In genomic region chr1:101723415-101723814, GRCh38 we compare ENCODE assay signal across 22 cellular contexts.
A peak's percentile ranks its signal among the peaks of the same experiment; 100 is the strongest.
DNase-seq lines count a peak whose midpoint lies in the region; ATAC-seq and TF ChIP-seq lines count a peak whose summit lies in the region.
"Had no signal": no experiment of that assay in that cellular context is flagged by ENCODE, and none has a peak within 500 bp of the region (broad histone marks: within the 10 kb centered on the region; RNA-seq: fewer than 3 reads in every experiment).

No MANE protein-coding gene starts in this region.

- no peaks in the 10 kb centered on the region for H3K36me3 ChIP-seq in ACC112 (ENCODE audit: insufficient read depth, low read length)
- no peaks in the 10 kb centered on the region for H3K36me3 ChIP-seq in prostate gland
- H3K36me3 ChIP-seq: BLaER1 treated with 17β-estradiol and CSF1 and Interleukin-3, amounts not matched to agents 10 nM and 100 nM; MG63 had no signal

- no peaks in the 10 kb centered on the region for H3K36me3 Mint-ChIP-seq in stimulated activated effector memory CD8-positive, alpha-beta T cell treated with anti-CD3 and anti-CD28 coated beads, Interleukin-12 subunit alpha, Interleukin-12 subunit beta, amount 100 ng/mL, for 72 hours
- H3K36me3 Mint-ChIP-seq: T-cell had no signal

- TF ChIP-seq CTCF in prostate gland (IDR thresholded peaks at IDR 0.05) = no peak

- H3K27ac Mint-ChIP-seq in stimulated activated effector memory CD8-positive, alpha-beta T cell treated with anti-CD3 and anti-CD28 coated beads, Interleukin-12 subunit alpha, Interleukin-12 subunit beta, amount 100 ng/mL, for 72 hours = no peak overlapping the region
- H3K27ac Mint-ChIP-seq: T-cell had no signal

- H3K4me1 ChIP-seq in ACC112 (ENCODE audit: control insufficient read depth, insufficient read depth, low read length, unreplicated experiment) (no peaks in the 10 kb centered on the region), prostate gland (replicated peaks) (no peaks in the 10 kb centered on the region)
- H3K4me1 ChIP-seq: BLaER1 treated with 17β-estradiol and CSF1 and Interleukin-3, amounts not matched to agents 10 nM and 100 nM had no signal

- DNase-seq in stimulated activated effector memory CD8-positive, alpha-beta T cell treated with anti-CD3 and anti-CD28 coated beads, Interleukin-12 subunit alpha, Interleukin-12 subunit beta, amount 100 ng/mL, for 72 hours (ENCODE audit: low spot score in 2 of 2) = no peak
- no peak for DNase-seq in prostate gland (ENCODE audit: low spot score)
- no peak for DNase-seq in NCI-H1048 (lab: John Stamatoyannopoulos, UW)
- DNase-seq: 8988T, DMS153, EL, GOT3, MG63, NCI-H1105 treated with DMSO at 0.1 percent for 48 hours, NCI-H187, NCI-H446 treated with DMSO at 0.1 percent for 48 hours, NCI-H82, T-cell, T1000 had no signal

- TF ChIP-seq POLR2A in prostate gland (IDR thresholded peaks at IDR 0.05) = no peak

- peak; percentile 59 for ATAC-seq in GM21381 (IDR thresholded peaks at IDR 0.05; ENCODE audit: unreplicated experiment)
- peak; percentile 36 for ATAC-seq in HG02798 (IDR thresholded peaks at IDR 0.05; ENCODE audit: poor library complexity, unreplicated experiment)
- ATAC-seq in HG03565 (IDR thresholded peaks at IDR 0.05; ENCODE audit: unreplicated experiment) = peak; percentile 30
- ATAC-seq in stimulated activated effector memory CD8-positive, alpha-beta T cell treated with anti-CD3 and anti-CD28 coated beads, Interleukin-12 subunit alpha, Interleukin-12 subunit beta, amount 100 ng/mL, for 72 hours = no peak
- ATAC-seq in GM21528 (IDR thresholded peaks at IDR 0.05; ENCODE audit: low FRiP score, unreplicated experiment) = no peak
- ATAC-seq: HepG2, T-cell had no signal

- no peak overlapping the region for H3K4me3 Mint-ChIP-seq in stimulated activated effector memory CD8-positive, alpha-beta T cell treated with anti-CD3 and anti-CD28 coated beads, Interleukin-12 subunit alpha, Interleukin-12 subunit beta, amount 100 ng/mL, for 72 hours
- H3K4me3 Mint-ChIP-seq: T-cell had no signal

- no peaks in the 10 kb centered on the region for H3K4me1 Mint-ChIP-seq in stimulated activated effector memory CD8-positive, alpha-beta T cell treated with anti-CD3 and anti-CD28 coated beads, Interleukin-12 subunit alpha, Interleukin-12 subunit beta, amount 100 ng/mL, for 72 hours
- H3K4me1 Mint-ChIP-seq: T-cell had no signal

- H3K4me3 ChIP-seq in ACC112 (ENCODE audit: low read depth, low read length) (peak overlapping the region; percentile 20; the same call in 1 of the 2 replicates), prostate gland (no peak overlapping the region)
- H3K4me3 ChIP-seq: BLaER1 treated with 17β-estradiol and CSF1 and Interleukin-3, amounts not matched to agents 10 nM and 100 nM; MG63; SK-N-MC had no signal

- no peaks in the 10 kb centered on the region for H3K79me2 ChIP-seq in ACC112 (ENCODE audit: control insufficient read depth, insufficient read depth, low read length, unreplicated experiment)

- no peaks in the 10 kb centered on the region for H3K9me3 ChIP-seq in prostate gland
- H3K9me3 ChIP-seq: BLaER1 treated with 17β-estradiol and CSF1 and Interleukin-3, amounts not matched to agents 10 nM and 100 nM; MG63 had no signal

- H2AFZ ChIP-seq in ACC112 (ENCODE audit: low read length, unreplicated experiment) = peak overlapping the region; percentile 19

- H3K27me3 ChIP-seq in ACC112 (ENCODE audit: insufficient read depth, low read length) (peaks cover 24% of the 10 kb centered on the region), prostate gland (replicated peaks; ENCODE audit: insufficient read depth) (no peaks in the 10 kb centered on the region)
- H3K27me3 ChIP-seq: BLaER1 treated with 17β-estradiol and CSF1 and Interleukin-3, amounts not matched to agents 10 nM and 100 nM; MG63 had no signal

- intact Hi-C loops in prostate gland (cut with DNase I) = no loop called here

- whole genome bisulfite sequencing in prostate gland = 78% methylated on average over 4 of the region's 4 CpGs

- H3K27ac ChIP-seq in ACC112 (ENCODE audit: low read depth, low read length) = no peak overlapping the region
- no peak overlapping the region for H3K27ac ChIP-seq in prostate gland
- H3K27ac ChIP-seq: BLaER1 treated with 17β-estradiol and CSF1 and Interleukin-3, amounts not matched to agents 10 nM and 100 nM; SK-N-MC had no signal

- peaks cover 2% of the 10 kb centered on the region for H3K9me3 Mint-ChIP-seq in stimulated activated effector memory CD8-positive, alpha-beta T cell treated with anti-CD3 and anti-CD28 coated beads, Interleukin-12 subunit alpha, Interleukin-12 subunit beta, amount 100 ng/mL, for 72 hours
- H3K9me3 Mint-ChIP-seq: T-cell had no signal

Comparison
In these comparisons a context has a peak if more than half of its experiments do, and no peak if none do; other contexts are left out.
1. ATAC-seq: peak in GM21381 (single experiment), HG02798 (single experiment) and HG03565 (single experiment); none in stimulated activated effector memory CD8-positive, alpha-beta T cell treated with anti-CD3 and anti-CD28 coated beads, Interleukin-12 subunit alpha, Interleukin-12 subunit beta, amount 100 ng/mL, for 72 hours (single experiment) and GM21528 (single experiment).